Comparison of ENCODE assay signal across 8 cellular contexts in genomic region chr3:25663324-25664065, GRCh38. TPM values are rescaled to one million over a fixed set of nuclear protein-coding genes. Genes with fewer than 3 reads are reported as not detected.
DNase-seq lines count a peak whose midpoint lies in the region; ATAC-seq and TF ChIP-seq lines count a peak whose summit lies in the region.

No MANE protein-coding gene starts in this region.

- no peak for TF ChIP-seq EP300 in upper lobe of left lung (IDR thresholded peaks at IDR 0.05)

- peak overlapping the region; percentile 90 to 99 (median 98) for H3K4me3 Mint-ChIP-seq in T-cell

- in situ Hi-C loops in HAP-1 (cut with MboI; ENCODE audit: low sequenced_read_pairs): loop anchor here (25.0 kb wide), 1 partner anchor 224 kb away; no protein-coding TSS in a partner anchor

- no peaks in the 10 kb centered on the region for H3K36me3 Mint-ChIP-seq in T-cell

- H3K36me3 ChIP-seq in HAP-1 (replicated peaks) (no peaks in the 10 kb centered on the region), upper lobe of left lung (no peaks in the 10 kb centered on the region)

- no peak for DNase-seq in activated CD4-positive, CD25-positive, alpha-beta regulatory T cell treated with anti-CD3 and anti-CD28 coated beads, Interleukin-2, amount 50 U/mL, for 72 hours
- peak; percentile 44 to 46 for DNase-seq in HAP-1 (ENCODE audit: low spot score in 2 of 2)
- peak; percentile 28 for DNase-seq in LoVo (ENCODE audit: low spot score)
- DNase-seq in T-cell: peak in 22 of 34 experiments; percentile 4 to 43 (median 14)
- peak; percentile 40 for DNase-seq in dermis blood vessel endothelial cell
- peak; percentile 41 for DNase-seq in midbrain (lab: John Stamatoyannopoulos, UW)
- peak in 1 of 2 donors; percentile 32 for DNase-seq in upper lobe of left lung

- no peak for TF ChIP-seq CTCF in upper lobe of left lung (IDR thresholded peaks at IDR 0.05)

- H3K4me1 ChIP-seq in HAP-1 (peaks cover 28% of the 10 kb centered on the region), upper lobe of left lung (peaks cover 36 to 52% (median 42%) of the 10 kb centered on the region in 4 donors)

- TF ChIP-seq POLR2A in upper lobe of left lung (IDR thresholded peaks at IDR 0.05): no peak

- peak overlapping the region; percentile 92 to 99 (median 98) for H3K27ac ChIP-seq in upper lobe of left lung

- CTCF ChIA-PET in T-cell (lab: Charles Lee): no interaction called here

- 0% methylated on average over 24 of the region's 24 CpGs for WGBS in upper lobe of left lung, 2 donors

- peaks cover 59 to 70% (median 65%) of the 10 kb centered on the region in 3 donors for H3K4me1 Mint-ChIP-seq in T-cell

- peaks cover 3% of the 10 kb centered on the region for H3K27me3 ChIP-seq in HAP-1 (ENCODE audit: low read depth)
- H3K27me3 ChIP-seq in upper lobe of left lung: no peaks in the 10 kb centered on the region

- no peaks in the 10 kb centered on the region for H3K9me3 ChIP-seq in HAP-1
- H3K9me3 ChIP-seq in upper lobe of left lung: no peaks in the 10 kb centered on the region

- H3K4me3 ChIP-seq in HAP-1: peak overlapping the region; percentile 72
- H3K4me3 ChIP-seq in upper lobe of left lung: peak overlapping the region; percentile 44 to 88 (median 74)

- POLR2A ChIA-PET in T-cell (lab: Charles Lee): interaction anchor here in 1 of 2 donors (0.6 kb wide), 1 partner anchor 17 kb away, joined by 3 read pairs; no protein-coding TSS in a partner anchor

- H3K9me3 Mint-ChIP-seq in T-cell: no peaks in the 10 kb centered on the region

- no peaks in the 10 kb centered on the region for H3K27me3 Mint-ChIP-seq in T-cell

- H3K27ac Mint-ChIP-seq in T-cell: peak overlapping the region; percentile 96 to 97

- ATAC-seq in activated CD4-positive, CD25-positive, alpha-beta regulatory T cell treated with anti-CD3 and anti-CD28 coated beads, Interleukin-2, amount 50 U/mL, for 24 hours: peak; percentile 0 to 7
- ATAC-seq in T-cell (replicated peaks in 1 of 4): peak; percentile 8 to 18 (median 14)
- ATAC-seq in upper lobe of left lung (ENCODE audit: low FRiP score in 2 of 2): peak in 1 of 2 donors; percentile 13

RNA-seq across cellular contexts. Expression of gene TOP2B, which starts 1.2 kb away (rescaled TPM):
- 100 to 1,000 TPM; 121 to 138 (median 130) TPM for total RNA-seq in T-cell
- total RNA-seq in dermis blood vessel endothelial cell: 95.5 and 163 TPM in 2 replicates
- 100 to 1,000 TPM in 2 of 6 donors, 10 to 100 TPM in 4; 67.7 to 168 (median 75.6) TPM for total RNA-seq in upper lobe of left lung
